Comparison of ENCODE assay signal across 9 cellular contexts in the genomic region with DNA sequence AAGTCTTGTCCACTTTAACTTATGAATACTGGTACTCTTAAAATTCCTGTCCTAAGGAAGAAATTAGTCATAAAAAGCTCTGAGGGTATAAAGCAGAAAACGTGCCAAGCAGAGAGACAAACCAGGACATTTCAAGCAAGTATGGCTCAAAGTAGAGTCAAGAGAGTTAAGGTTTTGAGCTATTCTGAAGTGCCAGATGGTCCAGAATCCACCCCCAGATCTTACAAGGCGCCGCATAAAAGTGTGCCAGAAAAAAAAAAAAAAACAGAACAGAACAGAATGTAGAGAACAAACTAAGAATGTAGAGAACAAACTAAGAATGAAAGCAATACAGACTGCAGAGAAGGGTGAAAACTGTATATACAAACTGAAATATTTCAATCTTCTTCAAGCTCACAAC. TPM values are rescaled to one million over a fixed set of nuclear protein-coding genes. Genes with fewer than 3 reads are reported as not detected.
DNase-seq lines count a peak whose midpoint lies in the region; ATAC-seq, FAIRE-seq and TF ChIP-seq lines count a peak whose summit lies in the region.
"Had no signal": no experiment of that assay in that cellular context is flagged by ENCODE, and none has a peak within 500 bp of the region (broad histone marks: within the 10 kb centered on the region; RNA-seq: fewer than 3 reads in every experiment).

No MANE protein-coding gene starts in this region.

- TF ChIP-seq CTCF in GM10248 (IDR thresholded peaks at IDR 0.05; ENCODE audit: control extremely low read depth, extremely low read depth, low read depth, missing control alignments) (no peak), retinal pigment epithelial cell (conservative IDR thresholded peaks at IDR 0.05; ENCODE audit: low read depth, low read length) (no peak)

- FAIRE-seq in colon (lab: Jason Lieb, UNC) = peak; percentile 21

- no CpG with 5 or more reads among the region's 3 CpGs for WGBS in mesendoderm (ENCODE audit: extremely low coverage, insufficient coverage, low lambda C conversion rate)

- no peak overlapping the region for H3K18ac ChIP-seq in mesendoderm (ENCODE audit: low read length)

- no peak overlapping the region for H3K4ac ChIP-seq in mesendoderm (ENCODE audit: low read depth, low read length)

- no peak overlapping the region for H2BK5ac ChIP-seq in mesendoderm (ENCODE audit: low read length)

- peak; percentile 31 for ATAC-seq in HG03378 (IDR thresholded peaks at IDR 0.05; ENCODE audit: unreplicated experiment)

- POLR2A ChIA-PET in GM10248 (lab: Yijun Ruan, JAX) = interaction anchor here (0.6 to 0.8 kb wide), 4 partner anchors 13 to 108 kb away, joined by 3 to 6 read pairs (median 5); partner anchors contain the start of gene EPS15

- peak; percentile 21 for DNase-seq in GM10248 (ENCODE audit: extremely low spot score)
- DNase-seq in retinal pigment epithelial cell (ENCODE audit: low read depth) = peak; percentile 34
- DNase-seq in activated effector memory CD4-positive, alpha-beta T cell treated with Interleukin-2 at 50 U/mL for 16 hours = no peak
- no peak for DNase-seq in GM19240 (ENCODE audit: insufficient read length, low spot score)
- DNase-seq in mesendoderm = no peak
- no peak for DNase-seq in SIG-M5 (lab: John Stamatoyannopoulos, UW)

- H4K8ac ChIP-seq in mesendoderm (ENCODE audit: low read depth, low read length) = no peak overlapping the region

- H3K36me3 ChIP-seq in mesendoderm (ENCODE audit: control insufficient read depth, insufficient read depth, low read length) = no peaks in the 10 kb centered on the region

- no peak overlapping the region for H3K23ac ChIP-seq in mesendoderm (ENCODE audit: low read length)

- H3K4me3 ChIP-seq in retinal pigment epithelial cell (ENCODE audit: low read length) (no peak overlapping the region), mesendoderm (ENCODE audit: low read length) (no peak overlapping the region)

- no peak overlapping the region for H4K5ac ChIP-seq in mesendoderm (ENCODE audit: low read length)

- peaks cover 9% of the 10 kb centered on the region for H3K79me2 ChIP-seq in mesendoderm (ENCODE audit: control insufficient read depth, insufficient read depth, low read length)

- CTCF ChIA-PET in GM10248 (lab: Yijun Ruan, JAX) = interaction anchor here (0.7 to 1.9 kb wide), 5 partner anchors 10 to 165 kb away, joined by 3 to 19 read pairs (median 4); no protein-coding TSS in a partner anchor

- peaks cover 2% of the 10 kb centered on the region for H3K79me1 ChIP-seq in mesendoderm (ENCODE audit: low read length)

- no peak overlapping the region for H3K56ac ChIP-seq in mesendoderm (ENCODE audit: low read length)

- no peak overlapping the region for H3K9ac ChIP-seq in mesendoderm (ENCODE audit: low read length)

- no peak overlapping the region for H2AK5ac ChIP-seq in mesendoderm (ENCODE audit: low read length)

- H3K27me3 ChIP-seq in mesendoderm (ENCODE audit: insufficient read depth, low read length, poor library complexity) = no peaks in the 10 kb centered on the region

- H3K4me2 ChIP-seq in mesendoderm (ENCODE audit: low read length) = no peak overlapping the region

- no peak overlapping the region for H2BK15ac ChIP-seq in mesendoderm (replicated peaks; ENCODE audit: low read depth)

- no peak overlapping the region for H2BK120ac ChIP-seq in mesendoderm (ENCODE audit: low read depth, low read length)

- H3K4me1 ChIP-seq in mesendoderm (ENCODE audit: control insufficient read depth, low read depth, low read length) = no peaks in the 10 kb centered on the region

- no peak overlapping the region for H3K27ac ChIP-seq in mesendoderm (ENCODE audit: low read depth, low read length)
- H3K27ac ChIP-seq: HL-60 had no signal

RNA-seq across cellular contexts. Expression of gene EPS15, which starts 12.5 kb away (rescaled TPM):
- 28.0 TPM for polyA plus RNA-seq in mesendoderm (2013, experiment 1 of 2)
- polyA plus RNA-seq in mesendoderm (2013, experiment 2 of 2) = 29.8 TPM

Comparison
In these comparisons a context has a peak if more than half of its experiments do, and no peak if none do; other contexts are left out.
1. DNase-seq: peak in GM10248 (single experiment) and retinal pigment epithelial cell (single experiment); none in activated effector memory CD4-positive, alpha-beta T cell treated with Interleukin-2 at 50 U/mL for 16 hours (single experiment), GM19240 (single experiment), mesendoderm (single experiment) and SIG-M5 (single experiment).